Comparison of ENCODE assay signal across 1 cellular context in the genomic region with DNA sequence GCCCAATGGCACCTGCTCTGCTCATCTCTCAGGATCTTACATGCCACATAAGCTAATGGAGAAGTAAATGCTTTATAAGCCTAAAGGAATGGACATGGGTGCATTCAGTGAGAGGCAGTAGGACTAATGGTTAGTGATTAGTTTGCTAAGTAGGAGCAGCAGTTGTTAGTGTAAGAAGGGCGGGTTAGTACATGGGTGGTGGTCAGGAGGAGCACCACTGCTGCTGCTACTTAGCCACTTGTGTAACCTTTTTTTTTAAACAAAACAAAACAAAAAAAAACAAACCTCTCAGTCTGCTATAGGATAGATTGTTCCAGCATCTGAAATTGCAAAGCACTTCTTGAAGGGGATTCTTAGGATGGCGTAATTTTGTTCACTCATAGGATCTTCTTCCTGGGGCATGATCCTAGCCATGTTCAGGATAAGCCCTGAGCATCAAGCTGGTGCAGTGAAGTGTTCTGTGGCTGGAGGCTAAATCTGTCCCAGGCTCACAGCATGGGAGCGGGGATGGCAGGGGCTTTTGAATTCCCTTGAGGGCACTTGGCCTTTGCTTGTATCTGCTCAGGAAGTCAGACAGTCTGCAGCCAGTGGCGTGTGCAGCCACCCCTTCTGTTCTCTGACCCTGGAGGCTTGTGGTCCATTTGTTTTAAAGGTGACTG.
TF ChIP-seq lines count a peak whose summit lies in the region.

No MANE protein-coding gene starts in this region.

TF ChIP-seq in GM23338, 12 proteins besides CTCF, POLR2A, EP300 and RAD21 (continued from another document):
- no peak for TF ChIP-seq ZNF462 (CRISPR knock-in tag; IDR thresholded peaks at IDR 0.05)
- no peak for TF ChIP-seq NANOG (IDR thresholded peaks at IDR 0.05; ENCODE audit: borderline replicate concordance)
- TF ChIP-seq ETS1 (IDR thresholded peaks at IDR 0.05): no peak
- no peak for TF ChIP-seq EZH2 (IDR thresholded peaks at IDR 0.05; ENCODE audit: low read depth, unreplicated experiment)
